Comparison of ENCODE assay signal across 23 cellular contexts in the genomic region with DNA sequence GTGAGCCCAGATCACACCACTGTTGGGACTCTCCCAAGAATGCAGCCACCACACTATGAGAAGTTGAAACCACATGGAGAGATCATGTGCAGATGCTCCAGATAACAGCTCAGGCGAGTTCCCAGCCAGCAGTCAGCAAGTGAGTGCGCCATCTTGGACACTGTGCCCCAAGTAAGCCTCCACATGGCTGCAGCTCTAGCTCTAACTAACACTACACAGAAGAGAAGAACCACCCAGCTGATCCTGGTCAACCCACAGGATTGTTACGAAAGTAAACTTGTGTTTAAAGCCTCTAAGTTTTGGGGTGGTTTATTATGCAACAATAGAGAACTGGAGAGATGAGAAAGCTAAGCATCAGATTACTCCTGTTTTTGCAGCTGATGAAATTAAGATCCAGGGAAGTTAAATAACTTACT.
DNase-seq lines count a peak whose midpoint lies in the region; ATAC-seq and TF ChIP-seq lines count a peak whose summit lies in the region.
"Had no signal": no experiment of that assay in that cellular context is flagged by ENCODE, and none has a peak within 500 bp of the region (broad histone marks: within the 10 kb centered on the region; RNA-seq: fewer than 3 reads in every experiment).

No MANE protein-coding gene starts in this region.

- no peak for TF ChIP-seq CTCF in DND-41 (IDR thresholded peaks at IDR 0.05; ENCODE audit: borderline replicate concordance, extremely low read depth, low read length, poor library complexity, severe bottlenecking)

- no peaks in the 10 kb centered on the region for H3K36me3 ChIP-seq in DND-41 (ENCODE audit: insufficient read depth, low read length)
- H3K36me3 ChIP-seq: colonic mucosa, heart left ventricle had no signal

- no peaks in the 10 kb centered on the region for H3K4me1 ChIP-seq in DND-41 (ENCODE audit: insufficient read depth, low read length)
- H3K4me1 ChIP-seq: colonic mucosa had no signal

- no peak overlapping the region for H3K9ac ChIP-seq in DND-41 (ENCODE audit: low read depth, low read length)

- no peak overlapping the region for H3K27ac ChIP-seq in DND-41 (ENCODE audit: low read length)
- H3K27ac ChIP-seq: colonic mucosa, heart left ventricle had no signal

- no peak overlapping the region for H3K4me3 ChIP-seq in DND-41 (ENCODE audit: low read depth in 1 of 2, low read length in 2 of 2)
- H3K4me3 ChIP-seq: colonic mucosa, heart left ventricle, smooth muscle cell had no signal

- DNase-seq in DND-41 (no peak), KBM-7 (peak; percentile 9), SIG-M5 (lab: John Stamatoyannopoulos, UW) (peak; percentile 28), fibroblast of gingiva (ENCODE audit: low read depth) (peak; percentile 38), T1000 (lab: John Stamatoyannopoulos, UW) (no peak), HuH-7 (ENCODE audit: low spot score) (no peak)
- no peak for DNase-seq in stimulated activated CD4-positive, alpha-beta T cell treated with anti-CD3 and anti-CD28 coated beads, Interleukin-2, amount 100 ng/mL, for 48 hours
- DNase-seq: activated CD4-positive, alpha-beta T cell treated with anti-CD3 and anti-CD28 coated beads, Interleukin-2, amount 50 U/mL, for 48 hours; activated effector memory CD4-positive, alpha-beta T cell treated with Interleukin-2 at 50 U/mL for 16 hours; activated naive CD8-positive, alpha-beta T cell treated with anti-CD3 and anti-CD28 coated beads, Interleukin-2, amount 50 U/mL, for 24 hours; CD4-positive, CD25-positive, alpha-beta regulatory T cell; colonic mucosa; effector memory CD8-positive, alpha-beta T cell; heart left ventricle; left colon; mesendoderm; NCI-H146; NCI-H526 treated with DMSO at 0.1 percent for 48 hours; PC-3; stimulated activated CD4-positive, alpha-beta T cell treated with anti-CD3 and anti-CD28 coated beads, Interleukin-4, amount 100 ng/mL, for 1 hour; stimulated activated naive CD4-positive, alpha-beta T cell treated with Interleukin-2 at 50 U/mL for 16 hours had no signal

- H3K79me2 ChIP-seq in DND-41 (ENCODE audit: insufficient read depth, low read length), result no peaks in the 10 kb centered on the region

- H3K27me3 ChIP-seq in DND-41 (ENCODE audit: insufficient read depth, low read length, poor library complexity), result no peaks in the 10 kb centered on the region
- H3K27me3 ChIP-seq: colonic mucosa, heart left ventricle had no signal

- H3K9me3 ChIP-seq in DND-41 (ENCODE audit: insufficient read depth, low read length, severe bottlenecking), result no peaks in the 10 kb centered on the region
- H3K9me3 ChIP-seq: colonic mucosa, heart left ventricle had no signal

- no peak overlapping the region for H3K4me2 ChIP-seq in DND-41 (ENCODE audit: insufficient read depth, low read length)
- H3K4me2 ChIP-seq: smooth muscle cell had no signal

- H2AFZ ChIP-seq in DND-41 (ENCODE audit: low read depth, low read length), result 0 out of 2 replicates have a peak overlapping the region, but pooled peaks have one; percentile 16

- in situ Hi-C loops in KBM-7 (cut with MboI; ENCODE audit: low pct_unique_long_range_greater_than_20kb, low sequenced_read_pairs), result loop anchor here (25.0 kb wide), 1 partner anchor 322 kb away; no protein-coding TSS in a partner anchor

- no peaks in the 10 kb centered on the region for H4K20me1 ChIP-seq in DND-41 (ENCODE audit: insufficient read depth, low read length)

- 0 out of 3 replicates have a peak, but pooled peaks have one; percentile 19 for ATAC-seq in DND-41 (ENCODE audit: insufficient read depth, low read depth)
- ATAC-seq in HG02981 (IDR thresholded peaks at IDR 0.05; ENCODE audit: unreplicated experiment), result no peak
- ATAC-seq: activated naive CD8-positive, alpha-beta T cell treated with anti-CD3 and anti-CD28 coated beads, Interleukin-2, amount 50 U/mL, for 24 hours; effector memory CD8-positive, alpha-beta T cell; heart left ventricle; left colon; PC-3 had no signal

Comparison
In these comparisons a context has a peak if more than half of its experiments do, and no peak if none do; other contexts are left out.
1. DNase-seq: peak in KBM-7 (single experiment), SIG-M5 (single experiment) and fibroblast of gingiva (single experiment); none in DND-41 (single experiment), stimulated activated CD4-positive, alpha-beta T cell treated with anti-CD3 and anti-CD28 coated beads, Interleukin-2, amount 100 ng/mL, for 48 hours (0 of 2), T1000 (single experiment) and HuH-7 (single experiment).